Comparison of ENCODE assay signal across 8 cellular contexts in the genomic region with DNA sequence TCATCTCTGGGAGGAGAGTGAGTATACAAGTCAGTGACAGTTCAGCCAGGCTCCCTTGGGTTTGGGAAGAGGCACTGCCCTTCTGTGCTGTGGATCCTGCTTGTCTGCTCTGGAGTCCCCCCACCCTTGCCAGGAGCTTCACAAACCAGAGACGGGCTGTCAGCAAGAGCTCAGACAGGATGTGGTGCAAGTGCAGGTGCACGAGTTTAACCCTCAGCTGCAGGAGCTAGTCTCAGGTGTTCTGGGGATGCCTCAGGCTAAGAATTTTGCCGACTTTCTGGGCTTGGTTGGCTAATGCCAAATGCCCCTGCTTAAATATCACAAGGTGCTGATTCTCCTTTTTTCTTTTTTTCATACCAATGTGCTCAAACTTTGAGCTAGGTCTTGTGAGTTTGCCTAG. TPM values are rescaled to one million over a fixed set of nuclear protein-coding genes. Genes with fewer than 3 reads are reported as not detected.
DNase-seq lines count a peak whose midpoint lies in the region; TF ChIP-seq lines count a peak whose summit lies in the region.

No MANE protein-coding gene starts in this region.

- CTCF ChIA-PET in mammary epithelial cell (lab: Charles Lee; ENCODE audit: low non-redundant PET) (interaction anchor here (0.9 kb wide), 1 partner anchor 26 kb away, joined by 5 read pairs; no protein-coding TSS in a partner anchor), MCF 10A (lab: Yijun Ruan, JAX) (interaction anchor here (0.6 to 1.3 kb wide), 10 partner anchors 11 to 346 kb away, joined by 3 to 5 read pairs (median 4); a partner anchor contains a TSS)

- no peaks in the 10 kb centered on the region for H3K9me3 ChIP-seq in mammary epithelial cell (replicated peaks; ENCODE audit: insufficient read depth, low read length)
- no peaks in the 10 kb centered on the region for H3K9me3 ChIP-seq in hepatocyte (ENCODE audit: low read depth)
- H3K9me3 ChIP-seq in transverse colon, result no peaks in the 10 kb centered on the region

- no peak overlapping the region for H3K4me3 ChIP-seq in mammary epithelial cell (replicated peaks in 1 of 3; ENCODE audit: insufficient read depth in 1 of 3, low read depth in 2 of 3, low read length in 3 of 3)
- no peak overlapping the region for H3K4me3 ChIP-seq in hepatocyte
- H3K4me3 ChIP-seq in transverse colon, result peak overlapping the region in 1 of 4 donors; percentile 55

- no peak overlapping the region for H3K4me2 ChIP-seq in mammary epithelial cell (ENCODE audit: insufficient read depth, low read depth, low read length)
- H3K4me2 ChIP-seq in hepatocyte, result peak overlapping the region; percentile 96

- in situ Hi-C loops in mammary epithelial cell (cut with MboI; ENCODE audit: low sequenced_read_pairs in 2 of 2) (no loop called here), transverse colon (cut with MboI; ENCODE audit: low pct_ligation_motif_present in 1 of 4, low pct_unique_long_range_greater_than_20kb in 1 of 4, low sequenced_read_pairs in 3 of 4) (no loop called here)

- H3K27me3 ChIP-seq in mammary epithelial cell (ENCODE audit: insufficient read depth, low read length) (no peaks in the 10 kb centered on the region), hepatocyte (no peaks in the 10 kb centered on the region), transverse colon (no peaks in the 10 kb centered on the region)

- TF ChIP-seq CTCF in mammary epithelial cell (conservative IDR thresholded peaks at IDR 0.05 in 1 of 2, IDR thresholded peaks at IDR 0.05 in 1 of 2; ENCODE audit: extremely low read depth in 1 of 2, insufficient read depth in 1 of 2, low read depth in 1 of 2, low read length in 2 of 2), result no peak
- no peak for TF ChIP-seq CTCF in MCF 10A (IDR thresholded peaks at IDR 0.05; ENCODE audit: unreplicated experiment)
- no peak for TF ChIP-seq CTCF in VCaP (conservative IDR thresholded peaks at IDR 0.05)
- TF ChIP-seq CTCF in hepatocyte (IDR thresholded peaks at IDR 0.05; ENCODE audit: poor library complexity), result no peak
- no peak for TF ChIP-seq CTCF in transverse colon (IDR thresholded peaks at IDR 0.05)

- TF ChIP-seq EP300 in transverse colon (IDR thresholded peaks at IDR 0.05; ENCODE audit: low read depth), result no peak

- H2AFZ ChIP-seq in mammary epithelial cell (ENCODE audit: low read depth, low read length) (no peak overlapping the region), hepatocyte (no peak overlapping the region)

- intact Hi-C loops in mammary epithelial cell (cut with micrococcal nuclease) (loop anchor here (2.0 kb wide), 1 partner anchor 88 kb away; no protein-coding TSS in a partner anchor), MCF 10A (cut with micrococcal nuclease) (no loop called here), transverse colon (cut with DNase I; ENCODE audit: low total_unique reads) (no loop called here)

- no peak overlapping the region for H3K9ac ChIP-seq in mammary epithelial cell (ENCODE audit: insufficient read depth, low read length)

- H3K79me2 ChIP-seq in mammary epithelial cell (ENCODE audit: insufficient read depth, low read length), result no peaks in the 10 kb centered on the region
- H3K79me2 ChIP-seq in hepatocyte, result no peaks in the 10 kb centered on the region

- H3K4me1 ChIP-seq in mammary epithelial cell (ENCODE audit: insufficient read depth, low read length), result peaks cover 7% of the 10 kb centered on the region
- H3K4me1 ChIP-seq in hepatocyte (ENCODE audit: insufficient read depth), result peaks cover 7% of the 10 kb centered on the region
- H3K4me1 ChIP-seq in transverse colon, result peaks cover 5 to 16% (median 9%) of the 10 kb centered on the region in 4 donors

- no peaks in the 10 kb centered on the region for H3K27me3 Mint-ChIP-seq in MCF 10A (ENCODE audit: insufficient read depth, unreplicated experiment)

- no peak for TF ChIP-seq POLR2A in transverse colon (IDR thresholded peaks at IDR 0.05)

- dilution Hi-C loops in mammary epithelial cell (cut with HindIII; ENCODE audit: low sequenced_read_pairs), result no loop called here

- peaks cover 55% of the 10 kb centered on the region for H3K36me3 Mint-ChIP-seq in MCF 10A (ENCODE audit: insufficient read depth, unreplicated experiment)

- POLR2A ChIA-PET in MCF 10A (lab: Yijun Ruan, JAX), result interaction anchor here (0.8 to 2.3 kb wide), 4 partner anchors 16 to 44 kb away, joined by 3 to 13 read pairs (median 4); a partner anchor contains a TSS

- BruUV-seq in mammary epithelial cell (replicated peaks; lab: Mats Ljungman, UMichigan) (TSS peak; percentile 16), MCF 10A (replicated peaks; lab: Mats Ljungman, UMichigan) (no TSS peak)

- peak; percentile 2 for DNase-seq in mammary epithelial cell
- DNase-seq in MCF 10A (ENCODE audit: unreplicated experiment), result no peak
- DNase-seq in hepatocyte (ENCODE audit: low spot score), result no peak
- DNase-seq in transverse colon, result peak; percentile 18
- DNase-seq in hypothalamus (lab: John Stamatoyannopoulos, UW), result no peak
- DNase-seq in pons (ENCODE audit: low spot score), result no peak
- no peak for DNase-seq in activated CD4-positive, CD25-positive, alpha-beta regulatory T cell treated with anti-CD3 and anti-CD28 coated beads, Interleukin-2, amount 50 U/mL, for 72 hours

- H3K9me2 ChIP-seq in hepatocyte (replicated peaks; ENCODE audit: insufficient read depth), result no peaks in the 10 kb centered on the region

- no peak overlapping the region for H3K27ac Mint-ChIP-seq in MCF 10A (ENCODE audit: low read depth, unreplicated experiment)

- peaks cover 14% of the 10 kb centered on the region for H3K4me1 Mint-ChIP-seq in MCF 10A (ENCODE audit: insufficient read depth, unreplicated experiment)

- H4K20me1 ChIP-seq in mammary epithelial cell (ENCODE audit: insufficient read depth, low read length) (no peaks in the 10 kb centered on the region), hepatocyte (ENCODE audit: insufficient read depth, poor library complexity, severe bottlenecking) (no peaks in the 10 kb centered on the region)

- no peak overlapping the region for H3K4me3 Mint-ChIP-seq in MCF 10A (ENCODE audit: unreplicated experiment)

- H3K36me3 ChIP-seq in mammary epithelial cell (ENCODE audit: insufficient read depth, low read length) (peaks cover under 1% of the 10 kb centered on the region), hepatocyte (replicated peaks; ENCODE audit: insufficient read depth, low read depth) (no peaks in the 10 kb centered on the region), transverse colon (peaks cover 0 to 3% (median 0%) of the 10 kb centered on the region in 4 donors)

- H3K27ac ChIP-seq in mammary epithelial cell (ENCODE audit: insufficient read depth, low read depth, low read length) (no peak overlapping the region), VCaP (peak overlapping the region; percentile 73), hepatocyte (no peak overlapping the region), transverse colon (peak overlapping the region in 2 of 4 donors; percentile 14 to 26)

- no peaks in the 10 kb centered on the region for H3K9me3 Mint-ChIP-seq in MCF 10A (ENCODE audit: unreplicated experiment)

- 56% methylated on average over 2 of the region's 3 CpGs for WGBS in mammary epithelial cell (ENCODE audit: low coverage, missing lambda C conversion rate)
- 80% methylated on average over 3 of the region's 3 CpGs for WGBS in hepatocyte (ENCODE audit: low lambda C conversion rate, missing lambda C conversion rate)
- 13 to 40% methylated on average over 1 to 3 of the region's 3 CpGs for WGBS in transverse colon (ENCODE audit: low coverage in 1 of 2), 2 donors

RNA-seq across cellular contexts. Expression of a gene that starts 22.3 kb away (rescaled TPM):
- total RNA-seq in mammary epithelial cell (10 to 100 TPM; 11.7 to 14.5 TPM), MCF 10A (2022) (39.5 and 49.0 TPM in 2 replicates), hepatocyte (6.5 and 7.9 TPM in 2 replicates), transverse colon (10 to 100 TPM in 3 of 4 donors, 1 to 10 TPM in 1; 9.0 to 28.7 (median 17.9) TPM)
- polyA plus RNA-seq in mammary epithelial cell (4.2 TPM), hepatocyte (7.8 and 8.6 TPM in 2 replicates)
- 8.5 TPM for polyA minus RNA-seq in mammary epithelial cell

RNA-seq across cellular contexts. Expression of a gene that starts 44.9 kb away (rescaled TPM):
- total RNA-seq in mammary epithelial cell (10 to 100 TPM in 1 of 2 donors, 1 to 10 TPM in 1; 9.2 to 11.1 TPM), MCF 10A (2022) (10.5 and 14.7 TPM in 2 replicates), hepatocyte (3.3 and 4.6 TPM in 2 replicates), transverse colon (10 to 100 TPM in 1 of 4 donors, 1 to 10 TPM in 3; 2.4 to 22.1 (median 9.5) TPM)
- polyA plus RNA-seq in mammary epithelial cell (5.4 TPM), hepatocyte (9.9 and 11.9 TPM in 2 replicates)
- 14.1 TPM for polyA minus RNA-seq in mammary epithelial cell

Comparison
In these comparisons a context has a peak if more than half of its experiments do, and no peak if none do; other contexts are left out.
1. DNase-seq: peak in mammary epithelial cell (single experiment) and transverse colon (single experiment); none in MCF 10A (single experiment), hepatocyte (single experiment), hypothalamus (0 of 51), pons (single experiment) and activated CD4-positive, CD25-positive, alpha-beta regulatory T cell treated with anti-CD3 and anti-CD28 coated beads, Interleukin-2, amount 50 U/mL, for 72 hours (single experiment).